14 cellular contexts compared by ENCODE assay signal in the genomic region with DNA sequence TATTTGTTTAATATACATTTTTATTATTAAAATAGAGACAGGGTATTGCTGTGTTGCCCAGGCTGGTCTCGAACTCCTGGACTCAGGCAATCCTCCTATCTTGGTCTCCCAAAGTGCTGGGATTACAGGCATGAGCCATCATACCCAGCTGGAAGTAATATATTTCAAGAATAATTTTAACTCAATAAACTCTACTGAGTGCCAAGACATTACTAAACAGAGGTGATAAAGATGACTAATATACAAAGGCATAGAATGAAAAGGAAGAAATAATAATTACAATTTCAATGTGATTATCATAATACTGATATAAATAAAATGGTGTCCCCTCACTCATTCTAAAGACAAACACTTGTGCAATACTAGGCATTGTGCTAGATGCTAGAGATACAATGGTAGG. TPM values are rescaled to one million over a fixed set of nuclear protein-coding genes. Genes with fewer than 3 reads are reported as not detected.
DNase-seq lines count a peak whose midpoint lies in the region; ATAC-seq and TF ChIP-seq lines count a peak whose summit lies in the region.
"Had no signal": no experiment of that assay in that cellular context is flagged by ENCODE, and none has a peak within 500 bp of the region (broad histone marks: within the 10 kb centered on the region; RNA-seq: fewer than 3 reads in every experiment).

No MANE protein-coding gene starts in this region.

- H3K4me1 ChIP-seq in Karpas-422 (ENCODE audit: low read length) (peaks cover 20% of the 10 kb centered on the region), spleen (peaks cover 16 to 90% (median 61%) of the 10 kb centered on the region in 6 donors)

- no peaks in the 10 kb centered on the region for H3K9me3 Mint-ChIP-seq in natural killer cell treated with Interleukin-12 subunit alpha and Interleukin-12 subunit beta and Interleukin-15 and Interleukin-18, amount 100 ng/mL, for 72 hours
- no peaks in the 10 kb centered on the region for H3K9me3 Mint-ChIP-seq in natural killer cell
- H3K9me3 Mint-ChIP-seq in activated CD8-positive, alpha-beta memory T cell treated with anti-CD3 and anti-CD28 coated beads, Interleukin-2, amount 10 ng/mL, durations not matched to agents 7 days and 5 days (ENCODE audit: low read depth), result no peaks in the 10 kb centered on the region
- H3K9me3 Mint-ChIP-seq: CD4-positive, alpha-beta T cell had no signal

- peak overlapping the region; percentile 22 for H3K4me3 Mint-ChIP-seq in natural killer cell treated with Interleukin-12 subunit alpha and Interleukin-12 subunit beta and Interleukin-15 and Interleukin-18, amount 100 ng/mL, for 72 hours
- H3K4me3 Mint-ChIP-seq in natural killer cell, result no peak overlapping the region
- no peak overlapping the region for H3K4me3 Mint-ChIP-seq in activated CD8-positive, alpha-beta memory T cell treated with anti-CD3 and anti-CD28 coated beads, Interleukin-2, amount 10 ng/mL, durations not matched to agents 7 days and 5 days
- H3K4me3 Mint-ChIP-seq: B cell; CD4-positive, alpha-beta T cell had no signal

- no peak overlapping the region for H3K9ac ChIP-seq in Karpas-422 (ENCODE audit: low read length)

- TF ChIP-seq CTCF in natural killer cell (IDR thresholded peaks at IDR 0.05) (no peak), fibroblast of mammary gland (conservative IDR thresholded peaks at IDR 0.05; ENCODE audit: control insufficient read depth, insufficient read depth, low read depth, low read length) (no peak), spleen (IDR thresholded peaks at IDR 0.05 in 8 of 11, conservative IDR thresholded peaks at IDR 0.05 in 3 of 11) (no peak)

- WGBS in spleen, 5 donors, result 82 to 100% (median 98%) methylated on average over 1 of the region's 1 CpG

- no peak for ATAC-seq in natural killer cell treated with Interleukin-12 subunit alpha and Interleukin-12 subunit beta and Interleukin-15 and Interleukin-18, amount 100 ng/mL, for 72 hours
- ATAC-seq in natural killer cell, result no peak
- ATAC-seq in HG03342 (IDR thresholded peaks at IDR 0.05; ENCODE audit: unreplicated experiment), result no peak
- no peak for ATAC-seq in HG02571 (IDR thresholded peaks at IDR 0.05; ENCODE audit: unreplicated experiment)
- no peak for ATAC-seq in activated CD8-positive, alpha-beta memory T cell treated with anti-CD3 and anti-CD28 coated beads, Interleukin-2, amount 10 ng/mL, durations not matched to agents 7 days and 5 days

- no peak overlapping the region for H3K27ac Mint-ChIP-seq in natural killer cell treated with Interleukin-12 subunit alpha and Interleukin-12 subunit beta and Interleukin-15 and Interleukin-18, amount 100 ng/mL, for 72 hours
- no peak overlapping the region for H3K27ac Mint-ChIP-seq in natural killer cell
- H3K27ac Mint-ChIP-seq in activated CD8-positive, alpha-beta memory T cell treated with anti-CD3 and anti-CD28 coated beads, Interleukin-2, amount 10 ng/mL, durations not matched to agents 7 days and 5 days, result no peak overlapping the region
- H3K27ac Mint-ChIP-seq: B cell; CD4-positive, alpha-beta T cell had no signal

- H3K4me1 Mint-ChIP-seq in natural killer cell treated with Interleukin-12 subunit alpha and Interleukin-12 subunit beta and Interleukin-15 and Interleukin-18, amount 100 ng/mL, for 72 hours (ENCODE audit: low read depth in 2 of 2), result peaks cover 18 to 20% of the 10 kb centered on the region in 2 donors
- H3K4me1 Mint-ChIP-seq in natural killer cell, result peaks cover 7 to 14% of the 10 kb centered on the region in 2 donors
- H3K4me1 Mint-ChIP-seq in activated CD8-positive, alpha-beta memory T cell treated with anti-CD3 and anti-CD28 coated beads, Interleukin-2, amount 10 ng/mL, durations not matched to agents 7 days and 5 days, result peaks cover 22% of the 10 kb centered on the region

- CTCF ChIA-PET in activated CD8-positive, alpha-beta memory T cell treated with anti-CD3 and anti-CD28 coated beads, Interleukin-2, amount 10 ng/mL, durations not matched to agents 7 days and 5 days (lab: Charles Lee), result no interaction called here

- no peak for TF ChIP-seq POLR2A in spleen (IDR thresholded peaks at IDR 0.05)

- DNase-seq in natural killer cell treated with Interleukin-12 subunit alpha and Interleukin-12 subunit beta and Interleukin-15 and Interleukin-18, amount 100 ng/mL, for 72 hours (ENCODE audit: low spot score), result no peak
- no peak for DNase-seq in natural killer cell
- DNase-seq in Karpas-422, result no peak
- DNase-seq in fibroblast of mammary gland (ENCODE audit: low read depth), result peak; percentile 50
- no peak for DNase-seq in spleen
- DNase-seq in activated CD8-positive, alpha-beta memory T cell treated with anti-CD3 and anti-CD28 coated beads, Interleukin-2, amount 10 ng/mL, durations not matched to agents 7 days and 5 days, result no peak
- DNase-seq: 8988T; C1 segment of cervical spinal cord; CD4-positive, alpha-beta T cell; DMS79 treated with DMSO at 0.1 percent for 48 hours; EL had no signal

- H3K9me3 ChIP-seq in Karpas-422 (ENCODE audit: low read length), result no peaks in the 10 kb centered on the region
- H3K9me3 ChIP-seq in spleen, result no peaks in the 10 kb centered on the region

- no peak overlapping the region for H2AFZ ChIP-seq in Karpas-422 (ENCODE audit: low read length)

- intact Hi-C loops in natural killer cell (cut with micrococcal nuclease) (no loop called here), spleen (cut with DNase I; ENCODE audit: low total_unique reads) (no loop called here)

- 0 out of 2 replicates have a peak overlapping the region, but pooled peaks have one; percentile 16 for H3K27ac ChIP-seq in Karpas-422 (ENCODE audit: low read length)
- H3K27ac ChIP-seq in spleen, result no peak overlapping the region

- no peak overlapping the region for H3K4me3 ChIP-seq in Karpas-422 (ENCODE audit: low read length)
- no peak overlapping the region for H3K4me3 ChIP-seq in fibroblast of mammary gland (ENCODE audit: control insufficient read depth, low read depth, low read length)
- H3K4me3 ChIP-seq in spleen, result no peak overlapping the region

- H4K20me1 ChIP-seq in Karpas-422 (ENCODE audit: insufficient read depth, low read depth, low read length), result peaks cover 9% of the 10 kb centered on the region; the same call in 1 of the 2 replicates

- H3K79me2 ChIP-seq in Karpas-422 (ENCODE audit: low read length), result peaks cover 91% of the 10 kb centered on the region

- no peaks in the 10 kb centered on the region for H3K27me3 Mint-ChIP-seq in natural killer cell treated with Interleukin-12 subunit alpha and Interleukin-12 subunit beta and Interleukin-15 and Interleukin-18, amount 100 ng/mL, for 72 hours
- H3K27me3 Mint-ChIP-seq in natural killer cell (ENCODE audit: low read depth in 2 of 2), result no peaks in the 10 kb centered on the region
- H3K27me3 Mint-ChIP-seq in activated CD8-positive, alpha-beta memory T cell treated with anti-CD3 and anti-CD28 coated beads, Interleukin-2, amount 10 ng/mL, durations not matched to agents 7 days and 5 days, result no peaks in the 10 kb centered on the region
- H3K27me3 Mint-ChIP-seq: B cell; CD4-positive, alpha-beta T cell had no signal

- no peaks in the 10 kb centered on the region for H3K27me3 ChIP-seq in Karpas-422 (ENCODE audit: low read length)
- H3K27me3 ChIP-seq in spleen (replicated peaks in 1 of 7), result no peaks in the 10 kb centered on the region

- H3K36me3 ChIP-seq in Karpas-422 (ENCODE audit: insufficient read depth, low read length) (peaks cover 3% of the 10 kb centered on the region; the same call in 1 of the 2 replicates), spleen (peaks cover 0 to 21% (median 0%) of the 10 kb centered on the region in 6 donors)

- no peaks in the 10 kb centered on the region for H3K36me3 Mint-ChIP-seq in natural killer cell treated with Interleukin-12 subunit alpha and Interleukin-12 subunit beta and Interleukin-15 and Interleukin-18, amount 100 ng/mL, for 72 hours
- no peaks in the 10 kb centered on the region for H3K36me3 Mint-ChIP-seq in natural killer cell
- peaks cover 17% of the 10 kb centered on the region for H3K36me3 Mint-ChIP-seq in activated CD8-positive, alpha-beta memory T cell treated with anti-CD3 and anti-CD28 coated beads, Interleukin-2, amount 10 ng/mL, durations not matched to agents 7 days and 5 days

- H3K9me2 ChIP-seq in Karpas-422 (replicated peaks; ENCODE audit: insufficient read depth, low read length), result no peaks in the 10 kb centered on the region

- no peak overlapping the region for H3K4me2 ChIP-seq in Karpas-422 (ENCODE audit: low read depth, low read length, poor library complexity, severe bottlenecking)

RNA-seq across cellular contexts. Expression of a gene that starts 13.9 kb away (rescaled TPM):
- 10 to 100 TPM; 72.5 to 86.7 TPM for total RNA-seq in natural killer cell treated with Interleukin-12 subunit alpha and Interleukin-12 subunit beta and Interleukin-15 and Interleukin-18, amount 100 ng/mL, for 72 hours
- total RNA-seq in natural killer cell, result 10 to 100 TPM; 67.6 to 70.6 (median 69.3) TPM
- 54.4 and 78.1 TPM in 2 replicates for total RNA-seq in Karpas-422 (2014; rRNA removed; shearing (Covaris generic); ENCODE audit: low replicate concordance)
- 10 to 100 TPM; 62.9 to 82.3 (median 73.6) TPM for total RNA-seq in spleen
- polyA plus RNA-seq in spleen, result 10 to 100 TPM; 27.0 to 42.5 (median 35.2) TPM
- total RNA-seq in activated CD8-positive, alpha-beta memory T cell treated with anti-CD3 and anti-CD28 coated beads, Interleukin-2, amount 10 ng/mL, durations not matched to agents 7 days and 5 days, result 10 to 100 TPM; 74.7 to 81.4 TPM
